ENCODE assay signal across 20 cellular contexts in the genomic region with DNA sequence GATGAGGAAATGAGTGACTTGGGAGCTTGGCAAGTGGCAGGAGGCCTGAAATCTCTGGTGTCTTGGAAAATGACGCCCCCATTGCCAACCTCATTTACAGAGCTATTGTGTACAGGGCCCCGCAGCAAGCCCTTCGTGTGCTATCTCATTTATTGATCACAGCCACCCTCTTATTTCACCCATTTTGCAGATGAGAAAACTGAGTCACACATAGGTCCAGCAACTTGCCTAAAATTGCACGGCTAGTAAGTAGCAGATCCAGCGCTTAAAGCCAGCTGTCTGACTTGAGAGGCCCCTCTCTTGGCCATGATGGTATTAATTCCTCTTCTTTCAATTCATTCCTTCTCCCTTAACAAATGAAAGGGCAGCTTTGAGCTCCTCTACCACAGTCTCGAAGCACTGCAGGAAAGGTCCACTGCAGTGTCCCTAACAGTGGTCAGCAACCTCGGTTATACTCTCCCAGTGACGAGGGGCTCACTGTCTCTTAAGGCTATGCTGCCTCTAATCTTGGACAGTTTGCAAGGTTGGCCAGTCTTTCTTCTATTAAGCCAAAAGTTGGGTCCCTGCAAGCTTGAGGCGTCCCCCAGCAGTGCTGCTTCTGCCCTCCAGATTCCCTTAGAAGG.
DNase-seq lines count a peak whose midpoint lies in the region; ATAC-seq, FAIRE-seq and TF ChIP-seq lines count a peak whose summit lies in the region.
"Had no signal": no experiment of that assay in that cellular context is flagged by ENCODE, and none has a peak within 500 bp of the region (broad histone marks: within the 10 kb centered on the region; RNA-seq: fewer than 3 reads in every experiment).

No MANE protein-coding gene starts in this region.

- no peak overlapping the region for H3K18ac ChIP-seq in trophoblast cell (ENCODE audit: low read length)

- H3K4ac ChIP-seq in trophoblast cell (ENCODE audit: low read depth, low read length), result no peak overlapping the region

- H3K9me3 ChIP-seq in cardiac muscle cell (ENCODE audit: low read depth), result no peaks in the 10 kb centered on the region
- H3K9me3 ChIP-seq in left ventricle myocardium inferior (replicated peaks), result no peaks in the 10 kb centered on the region
- H3K9me3 ChIP-seq in trophoblast cell (ENCODE audit: insufficient read depth, low read depth, low read length), result no peaks in the 10 kb centered on the region
- no peaks in the 10 kb centered on the region for H3K9me3 ChIP-seq in uterus
- no peaks in the 10 kb centered on the region for H3K9me3 ChIP-seq in small intestine (ENCODE audit: control insufficient read depth, low read depth)
- H3K9me3 ChIP-seq: mucosa of descending colon had no signal

- ATAC-seq in left ventricle myocardium superior, result no peak
- no peak for ATAC-seq in HG03432 (IDR thresholded peaks at IDR 0.05; ENCODE audit: unreplicated experiment)
- ATAC-seq: activated CD8-positive, alpha-beta T cell treated with anti-CD3 and anti-CD28 coated beads for 36 hours; activated naive CD8-positive, alpha-beta T cell treated with anti-CD3 and anti-CD28 coated beads, Interleukin-2, amount 50 U/mL, for 24 hours; CD8-positive, alpha-beta T cell; HCT116; stimulated activated naive B cell treated with anti-CD40 and anti-IgM and Interleukin-4, amounts not matched to agents 10 μg/mL and 1 μg/mL and 100 μg/mL, for 72 hours; T-cell had no signal

- H3K4me1 ChIP-seq in cardiac muscle cell (ENCODE audit: low read depth), result peaks cover 26% of the 10 kb centered on the region
- peaks cover 54% of the 10 kb centered on the region for H3K4me1 ChIP-seq in left ventricle myocardium inferior
- peaks cover 24 to 29% of the 10 kb centered on the region in 2 experiments for H3K4me1 ChIP-seq in trophoblast cell (ENCODE audit: control insufficient read depth in 1 of 2, insufficient read depth in 2 of 2, low read length in 2 of 2)
- H3K4me1 ChIP-seq in uterus, result peaks cover 0 to 23% of the 10 kb centered on the region in 2 donors
- no peaks in the 10 kb centered on the region for H3K4me1 ChIP-seq in small intestine (ENCODE audit: control insufficient read depth in 2 of 2, insufficient read depth in 1 of 2, low read depth in 1 of 2, low read length in 1 of 2)

- intact Hi-C loops in left ventricle myocardium superior (cut with micrococcal nuclease), result no loop called here
- intact Hi-C loops in left ventricle myocardium inferior (cut with micrococcal nuclease), result loop anchor here (10.0 kb wide), 1 partner anchor 58 kb away; no protein-coding TSS in a partner anchor
- intact Hi-C loops in uterus (cut with DNase I; ENCODE audit: low total_unique reads), result no loop called here

- TF ChIP-seq POLR2A in uterus (IDR thresholded peaks at IDR 0.05), result no peak

- H3K23ac ChIP-seq in trophoblast cell (ENCODE audit: low read length), result no peak overlapping the region

- H2AK5ac ChIP-seq in trophoblast cell (ENCODE audit: low read length), result peak overlapping the region; percentile 3

- peak overlapping the region; percentile 23 for H2BK120ac ChIP-seq in trophoblast cell (ENCODE audit: insufficient read depth, low read length, poor library complexity)

- TF ChIP-seq CTCF in cardiac muscle cell (IDR thresholded peaks at IDR 0.05; ENCODE audit: low read depth, low read length) (no peak), left ventricle myocardium inferior (IDR thresholded peaks at IDR 0.05; ENCODE audit: borderline replicate concordance) (no peak), uterus (IDR thresholded peaks at IDR 0.05) (no peak)

- H2BK12ac ChIP-seq in trophoblast cell (ENCODE audit: low read length), result peak overlapping the region; percentile 15

- no CpG with 5 or more reads among the region's 9 CpGs for WGBS in trophoblast cell (ENCODE audit: extremely low coverage, insufficient coverage, insufficient read length)
- 74 to 86% (median 85%) methylated on average over 9 of the region's 9 CpGs for WGBS in small intestine, 3 donors

- H4K91ac ChIP-seq in trophoblast cell (ENCODE audit: low read depth, low read length), result peak overlapping the region; percentile 71

- H4K8ac ChIP-seq in trophoblast cell (ENCODE audit: low read depth, low read length), result no peak overlapping the region

- H3K27me3 ChIP-seq in cardiac muscle cell, result no peaks in the 10 kb centered on the region
- no peaks in the 10 kb centered on the region for H3K27me3 ChIP-seq in left ventricle myocardium inferior (ENCODE audit: low read depth)
- no peaks in the 10 kb centered on the region for H3K27me3 ChIP-seq in trophoblast cell (ENCODE audit: insufficient read depth, low read length)
- H3K27me3 ChIP-seq in uterus, result no peaks in the 10 kb centered on the region
- H3K27me3 ChIP-seq in small intestine (ENCODE audit: control insufficient read depth in 2 of 2, insufficient read depth in 2 of 2, low read length in 2 of 2), result no peaks in the 10 kb centered on the region

- DNase-seq in cardiac muscle cell (ENCODE audit: low read depth in 1 of 2, low spot score in 1 of 2), result no peak
- DNase-seq in left ventricle myocardium superior, result no peak
- DNase-seq in left ventricle myocardium inferior, result no peak
- DNase-seq in trophoblast cell, result no peak
- no peak for DNase-seq in uterus
- DNase-seq in small intestine, result no peak
- DNase-seq in SK-N-DZ (ENCODE audit: low spot score), result no peak
- DNase-seq: ACHN; activated CD8-positive, alpha-beta T cell treated with anti-CD3 and anti-CD28 coated beads for 36 hours; activated naive CD8-positive, alpha-beta T cell treated with anti-CD3 and anti-CD28 coated beads, Interleukin-2, amount 50 U/mL, for 24 hours; CD8-positive, alpha-beta T cell; NCI-H2171; stimulated activated naive B cell treated with anti-CD40 and anti-IgM and Interleukin-4, amounts not matched to agents 10 μg/mL and 1 μg/mL and 100 μg/mL, for 72 hours; T-cell; WERI-Rb-1 had no signal

- H3K4me3 ChIP-seq in cardiac muscle cell (no peak overlapping the region), left ventricle myocardium inferior (no peak overlapping the region), trophoblast cell (ENCODE audit: low read depth, low read length) (no peak overlapping the region), uterus (no peak overlapping the region), small intestine (ENCODE audit: low read depth in 1 of 2, low read length in 2 of 2) (no peak overlapping the region)
- H3K4me3 ChIP-seq: mucosa of descending colon had no signal

- no peak overlapping the region for H3K14ac ChIP-seq in trophoblast cell (ENCODE audit: low read length)

- H3K79me1 ChIP-seq in trophoblast cell (ENCODE audit: low read length), result peaks cover 17% of the 10 kb centered on the region

- no peaks in the 10 kb centered on the region for H3K36me3 ChIP-seq in cardiac muscle cell
- no peaks in the 10 kb centered on the region for H3K36me3 ChIP-seq in left ventricle myocardium inferior
- H3K36me3 ChIP-seq in trophoblast cell (ENCODE audit: control insufficient read depth in 1 of 2, insufficient read depth in 2 of 2, low read length in 2 of 2), result no peaks in the 10 kb centered on the region
- no peaks in the 10 kb centered on the region for H3K36me3 ChIP-seq in uterus
- H3K36me3 ChIP-seq in small intestine (ENCODE audit: control insufficient read depth in 2 of 2, insufficient read depth in 2 of 2, low read length in 2 of 2), result no peaks in the 10 kb centered on the region
- H3K36me3 ChIP-seq: WERI-Rb-1 had no signal

- no peak overlapping the region for H4K12ac ChIP-seq in trophoblast cell (ENCODE audit: low read depth, low read length)

- H3K27ac ChIP-seq in cardiac muscle cell, result peak overlapping the region; percentile 77
- peak overlapping the region; percentile 91 for H3K27ac ChIP-seq in left ventricle myocardium inferior (replicated peaks)
- peak overlapping the region; percentile 84 for H3K27ac ChIP-seq in trophoblast cell (ENCODE audit: low read depth, low read length)
- peak overlapping the region; percentile 46 to 59 for H3K27ac ChIP-seq in uterus
- no peak overlapping the region for H3K27ac ChIP-seq in small intestine (ENCODE audit: low read depth in 1 of 2, low read length in 1 of 2)
- H3K27ac ChIP-seq: WERI-Rb-1 had no signal

- H3K4me2 ChIP-seq in trophoblast cell (ENCODE audit: low read length), result peak overlapping the region; percentile 12

- no peaks in the 10 kb centered on the region for H3K79me2 ChIP-seq in trophoblast cell (ENCODE audit: control insufficient read depth, insufficient read depth, low read length, poor library complexity)

- H2BK5ac ChIP-seq in trophoblast cell (ENCODE audit: low read depth, low read length, poor library complexity), result peak overlapping the region; percentile 24

- no peak for FAIRE-seq in small intestine (lab: Jason Lieb, UNC)
- FAIRE-seq: RCC 7860, urothelium cell line had no signal

- H2AFZ ChIP-seq in trophoblast cell (ENCODE audit: insufficient read depth, low read length, poor library complexity), result no peak overlapping the region

- no peak overlapping the region for H3K9ac ChIP-seq in trophoblast cell (ENCODE audit: low read length)

Comparison
In these comparisons a context has a peak if more than half of its experiments do, and no peak if none do; other contexts are left out.
1. H3K27ac ChIP-seq: peak in cardiac muscle cell (single experiment), left ventricle myocardium inferior (single experiment), trophoblast cell (single experiment) and uterus (2 of 2); none in small intestine (0 of 2).